8 cellular contexts compared by ENCODE assay signal in the genomic region with DNA sequence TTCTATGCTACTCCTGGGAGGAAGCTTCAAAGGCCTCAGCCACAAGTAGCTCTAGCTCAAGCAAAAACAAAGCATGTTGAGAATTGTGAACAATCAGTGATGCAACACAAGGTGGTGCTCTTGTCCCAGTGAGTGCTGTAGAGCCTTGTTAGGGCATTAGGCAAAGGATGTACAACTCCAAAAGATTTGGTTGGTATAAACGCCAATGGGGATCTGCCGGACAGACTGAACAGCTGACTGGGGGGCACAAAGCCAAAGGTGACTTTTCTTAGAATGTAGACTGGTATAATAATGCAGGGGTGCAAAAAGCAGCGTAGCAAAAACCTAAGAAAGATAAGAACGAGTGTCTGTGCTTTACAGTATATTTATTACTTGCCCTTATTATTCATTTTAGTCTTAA.
DNase-seq lines count a peak whose midpoint lies in the region; FAIRE-seq and TF ChIP-seq lines count a peak whose summit lies in the region.

No MANE protein-coding gene starts in this region.

- H3K36me3 ChIP-seq in colonic mucosa: no peaks in the 10 kb centered on the region

- H3K9me3 ChIP-seq in colonic mucosa: no peaks in the 10 kb centered on the region

- no peak for TF ChIP-seq POLR2A in GM12891 (IDR thresholded peaks at IDR 0.05; ENCODE audit: low read depth, low read length)

- no peak overlapping the region for H3K9ac ChIP-seq in colonic mucosa (ENCODE audit: low read depth in 2 of 2, low read length in 2 of 2)

- H3K27ac ChIP-seq in colonic mucosa: no peak overlapping the region

- no peaks in the 10 kb centered on the region for H3K27me3 ChIP-seq in colonic mucosa

- peak; percentile 58 for DNase-seq in AG08395 (ENCODE audit: low spot score)
- peak; percentile 5 for DNase-seq in GM12891 (ENCODE audit: insufficient read length, low spot score)
- peak; percentile 21 for DNase-seq in HTR-8/SVneo (ENCODE audit: insufficient read length, low spot score)
- peak; percentile 26 for DNase-seq in NOMO-1 treated with DMSO at 0.1 percent for 48 hours (lab: John Stamatoyannopoulos, UW; ENCODE audit: unreplicated experiment)
- DNase-seq in colonic mucosa: peak; percentile 30
- DNase-seq in middle frontal gyrus (ENCODE audit: extremely low spot score, low spot score): peak; percentile 23
- no peak for DNase-seq in activated CD4-positive, CD25-positive, alpha-beta regulatory T cell treated with anti-CD3 and anti-CD28 coated beads, Interleukin-2, amount 50 U/mL, for 72 hours
- no peak for DNase-seq in KG1 (lab: John Stamatoyannopoulos, UW)

- TF ChIP-seq CTCF in colonic mucosa (IDR thresholded peaks at IDR 0.05): peak; percentile 58

- FAIRE-seq in GM12891 (lab: Jason Lieb, UNC): peak; percentile 67
- no peak for FAIRE-seq in HTR-8/SVneo (lab: Jason Lieb, UNC)

- intact Hi-C loops in colonic mucosa (cut with DNase I): loop anchor here (5.0 kb wide), 1 partner anchor 106 kb away; no protein-coding TSS in a partner anchor

- H3K4me1 ChIP-seq in colonic mucosa: no peaks in the 10 kb centered on the region

- no peak overlapping the region for H3K4me3 ChIP-seq in colonic mucosa

TF ChIP-seq in GM12891, 5 proteins besides CTCF, POLR2A, EP300 and RAD21:
- TF ChIP-seq POU2F2 (IDR thresholded peaks at IDR 0.05; ENCODE audit: low read depth, low read length): no peak
- TF ChIP-seq SPI1 (IDR thresholded peaks at IDR 0.05; ENCODE audit: low read depth, low read length): no peak
- TF ChIP-seq POLR2AphosphoS5 (IDR thresholded peaks at IDR 0.05; ENCODE audit: low read depth, low read length): no peak
- no peak for TF ChIP-seq PAX5 (IDR thresholded peaks at IDR 0.05; ENCODE audit: insufficient read depth, low read length, severe bottlenecking)
- no peak for TF ChIP-seq TAF1 (IDR thresholded peaks at IDR 0.05; ENCODE audit: low read depth, low read length)

Comparison
In these comparisons a context has a peak if more than half of its experiments do, and no peak if none do; other contexts are left out.
1. DNase-seq: peak in AG08395 (single experiment), GM12891 (single experiment), HTR-8/SVneo (single experiment), NOMO-1 treated with DMSO at 0.1 percent for 48 hours (single experiment), colonic mucosa (single experiment) and middle frontal gyrus (single experiment); none in activated CD4-positive, CD25-positive, alpha-beta regulatory T cell treated with anti-CD3 and anti-CD28 coated beads, Interleukin-2, amount 50 U/mL, for 72 hours (single experiment) and KG1 (single experiment).